ENCODE assay signal across 6 cellular contexts in the genomic region with DNA sequence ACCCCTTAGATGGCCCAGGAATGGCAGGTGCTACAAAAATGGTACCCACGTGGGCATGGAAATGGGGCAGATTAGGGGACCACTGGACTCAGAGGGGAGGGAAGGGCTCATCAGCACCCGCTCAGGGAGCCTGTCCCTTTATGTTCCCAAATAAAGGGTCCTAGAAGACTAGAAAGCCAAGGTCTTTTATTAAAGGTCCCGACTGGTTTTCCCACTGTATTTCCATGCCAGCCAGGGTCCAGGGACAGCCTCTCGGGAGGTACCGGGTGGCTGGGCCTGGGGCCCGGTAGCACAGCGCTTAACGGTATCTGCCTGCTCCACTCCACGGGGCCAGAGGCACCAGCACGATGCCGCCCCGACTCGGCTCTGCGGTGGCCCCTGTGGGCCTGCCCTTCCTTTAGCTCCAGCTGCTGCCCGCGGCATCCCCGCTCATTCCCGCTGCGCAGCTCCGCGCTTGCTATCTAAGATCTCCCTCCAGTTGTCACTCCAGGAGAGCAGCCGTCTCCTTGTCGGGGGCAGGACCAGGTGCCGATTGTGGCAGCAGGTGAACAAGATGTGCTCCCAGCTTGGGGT. TPM values are rescaled to one million over a fixed set of nuclear protein-coding genes. Genes with fewer than 3 reads are reported as not detected.
A peak's percentile ranks its signal among the peaks of the same experiment; 100 is the strongest.
DNase-seq lines count a peak whose midpoint lies in the region; ATAC-seq, FAIRE-seq and TF ChIP-seq lines count a peak whose summit lies in the region.

No MANE protein-coding gene starts in this region.

- H3K9me3 ChIP-seq in HEK293 (ENCODE audit: control insufficient read depth, insufficient read depth, low read depth, low read length) (no peaks in the 10 kb centered on the region), K562 (replicated peaks; ENCODE audit: control insufficient read depth, insufficient read depth, low read depth, low read length) (no peaks in the 10 kb centered on the region), neutrophil (no peaks in the 10 kb centered on the region)

- TSS peak; percentile 61 for BruUV-seq in K562 (replicated peaks; lab: Mats Ljungman, UMichigan)

- TF ChIP-seq CTCF in HEK293 (tag by site-specific recombination; IDR thresholded peaks at IDR 0.05) (no peak), K562 (IDR thresholded peaks at IDR 0.05 in 2 of 3, conservative IDR thresholded peaks at IDR 0.05 in 1 of 3; ENCODE audit: insufficient read depth in 2 of 3, low read depth in 1 of 3, low read length in 3 of 3) (no peak), neutrophil (IDR thresholded peaks at IDR 0.05) (no peak)

- TF ChIP-seq EP300 in K562 (IDR thresholded peaks at IDR 0.05; ENCODE audit: low read length), result no peak

- POLR2A ChIA-PET in HEK293 (lab: Yijun Ruan, JAX) (interaction anchor here (0.5 to 3.9 kb wide), 14 partner anchors 8 to 257 kb away, joined by 3 to 20 read pairs (median 4); a partner anchor contains a TSS), K562 (lab: Yijun Ruan, JAX) (interaction anchor here (0.6 to 5.6 kb wide), 7 partner anchors 9 to 132 kb away, joined by 3 to 51 read pairs (median 3); a partner anchor contains a TSS)

- peak overlapping the region; percentile 80 for H3K4me2 ChIP-seq in K562 (ENCODE audit: insufficient read depth, low read length)

- peaks cover 6 to 34% of the 10 kb centered on the region in 2 experiments for H3K36me3 ChIP-seq in HEK293 (ENCODE audit: control insufficient read depth in 2 of 2, insufficient read depth in 1 of 2, low read length in 2 of 2)
- peaks cover 28% of the 10 kb centered on the region; the same call in 2 of the 3 replicates for H3K36me3 ChIP-seq in K562 (ENCODE audit: control insufficient read depth, insufficient read depth, low read length)
- H3K36me3 ChIP-seq in neutrophil, result peaks cover 35% of the 10 kb centered on the region

- in situ Hi-C loops in K562 (cut with MboI), result no loop called here

- H3K27me3 ChIP-seq in K562 (ENCODE audit: control insufficient read depth in 2 of 2, insufficient read depth in 2 of 2, low read length in 2 of 2) (no peaks in the 10 kb centered on the region), neutrophil (no peaks in the 10 kb centered on the region)

- TF ChIP-seq RAD21 in K562 (CRISPR knock-in tag; conservative IDR thresholded peaks at IDR 0.05 in 1 of 2, IDR thresholded peaks at IDR 0.05 in 1 of 2), result no peak

- H3K4me3 ChIP-seq in HEK293 (ENCODE audit: low read depth, low read length) (peak overlapping the region; percentile 61; the same call in 1 of the 2 replicates), K562 (peak overlapping the region; percentile 90), neutrophil (ENCODE audit: low read depth in 1 of 2, low read length in 1 of 2) (peak overlapping the region in 1 of 2 experiments; percentile 93)

- no peak for FAIRE-seq in K562 (lab: Jason Lieb, UNC)

- no peaks in the 10 kb centered on the region for H3K9me1 ChIP-seq in K562 (ENCODE audit: control insufficient read depth, insufficient read depth, low read length)

- H3K79me2 ChIP-seq in K562 (ENCODE audit: control insufficient read depth, insufficient read depth, low read length), result peaks cover 34% of the 10 kb centered on the region

- H4K20me1 ChIP-seq in K562 (replicated peaks; ENCODE audit: control insufficient read depth, insufficient read depth, low read length), result peaks cover 6% of the 10 kb centered on the region; the same call in 1 of the 2 replicates

- no peak for ATAC-seq in K562

- H3K9ac ChIP-seq in K562 (ENCODE audit: insufficient read depth in 1 of 2, low read depth in 2 of 2, low read length in 2 of 2), result peak overlapping the region; percentile 88 to 99; a peak in 3 of 4 replicates

- CTCF ChIA-PET in HEK293 (lab: Yijun Ruan, JAX), result interaction anchor here (0.6 to 4.3 kb wide), 19 partner anchors 7 to 1540 kb away, joined by 3 to 86 read pairs (median 4); a partner anchor contains a TSS
- CTCF ChIA-PET in K562 (lab: Yijun Ruan, JAX; ENCODE audit: low intra/inter-chr PET ratio), result interaction anchor here (1.0 to 1.6 kb wide), 6 partner anchors 15 to 168 kb away, joined by 3 to 7 read pairs (median 4); a partner anchor contains a TSS

- WGBS in K562 (ENCODE audit: insufficient coverage, low coverage, missing lambda C conversion rate), result 34% methylated on average over 23 of the region's 24 CpGs

- H3K4me1 ChIP-seq in HEK293 (ENCODE audit: control insufficient read depth, insufficient read depth, low read length) (peaks cover 3% of the 10 kb centered on the region; the same call in 1 of the 2 replicates), K562 (replicated peaks in 1 of 2; ENCODE audit: control insufficient read depth in 2 of 2, insufficient read depth in 2 of 2, low read length in 2 of 2) (peaks cover 18 to 40% of the 10 kb centered on the region in 2 experiments), neutrophil (ENCODE audit: control insufficient read depth in 1 of 2, insufficient read depth in 1 of 2, low read depth in 1 of 2, low read length in 1 of 2) (peaks cover 38 to 46% of the 10 kb centered on the region in 2 experiments)

- intact Hi-C loops in K562 (cut with micrococcal nuclease), result loop anchor here (2.0 to 5.0 kb wide), 2 partner anchors 52 to 69 kb away; a partner anchor contains a TSS

- peak overlapping the region; percentile 5; the same call in 1 of the 2 replicates for H3K27ac ChIP-seq in HEK293 (ENCODE audit: extremely low read depth, low read depth, low read length)
- peak overlapping the region; percentile 90; the same call in 1 of the 3 replicates for H3K27ac ChIP-seq in K562 (ENCODE audit: extremely low read depth, low read depth, low read length)
- peak overlapping the region; percentile 79 for H3K27ac ChIP-seq in neutrophil

- DNase-seq in K562 (ENCODE audit: extremely low read depth in 1 of 4, low spot score in 3 of 4) (peak in 2 of 4 experiments; percentile 31 to 45), middle frontal gyrus (ENCODE audit: extremely low spot score, low spot score) (no peak), NCI-H226 (no peak), globus pallidus (ENCODE audit: low spot score) (no peak)

- 0 out of 2 replicates have a peak, but pooled peaks have one; percentile 28 for TF ChIP-seq POLR2A in K562 (conservative IDR thresholded peaks at IDR 0.05)

- H2AFZ ChIP-seq in K562 (ENCODE audit: low read depth, low read length), result no peak overlapping the region

RNA-seq across cellular contexts. Expression of a gene that starts 1.4 kb away (rescaled TPM):
- 23.9 and 63.5 TPM in 2 replicates for total RNA-seq in K562 (2011; cell fraction: chromatin; rRNA removed; ENCODE audit: low replicate concordance)
- total RNA-seq in K562 (2011; cell fraction: nucleolus; rRNA removed), result 83.5 and 103 TPM in 2 replicates
- 34.3 and 56.2 TPM in 2 replicates for total RNA-seq in K562 (2011; cell fraction: nucleoplasm; rRNA removed)
- total RNA-seq in K562 (2014; rRNA removed), result 150 and 205 TPM in 2 replicates
- 21.5 and 31.6 TPM in 2 replicates for total RNA-seq in K562 (2014; rRNA removed; fragmentation: Illumina TruSeq; extraction: Trizol)
- total RNA-seq in K562 (2015; rRNA removed; fragmentation: Illumina TruSeq; extraction: Trizol), result 55.3 and 56.6 TPM in 2 replicates
- 94.3 and 95.0 TPM in 2 replicates for total RNA-seq in K562 (2021)
- polyA plus RNA-seq in K562 (2011; rRNA removed), result 45.0 and 55.6 TPM in 2 replicates
- polyA plus RNA-seq in K562 (2011; cell fraction: cytosol; rRNA removed), result 71.8 and 135 TPM in 2 replicates
- 170 and 227 TPM in 2 replicates for polyA plus RNA-seq in K562 (2011; cell fraction: nucleus; rRNA removed)
- polyA plus RNA-seq in K562 (2012), result 54.2 and 75.4 TPM in 2 replicates
- polyA plus RNA-seq in K562 (2014; fragmentation: Illumina TruSeq; extraction: Trizol), result 31.0 and 40.2 TPM in 2 replicates
- 1 to 10 TPM; 2.9 to 5.0 TPM for polyA plus RNA-seq in K562 (2014; fragmentation: Nextera tagmentation; extraction: Ambion mirVana)
- 167 and 175 TPM in 2 replicates for polyA plus RNA-seq in K562 (2014; rRNA removed)
- 6.2 and 7.8 TPM in 2 replicates for polyA minus RNA-seq in K562 (2011; rRNA and poly(A)+ RNA removed)
- 10.3 and 17.4 TPM in 2 replicates for polyA minus RNA-seq in K562 (2011; cell fraction: cytosol; rRNA and poly(A)+ RNA removed)
- 41.6 and 46.9 TPM in 2 replicates for polyA minus RNA-seq in K562 (2011; cell fraction: nucleus; rRNA and poly(A)+ RNA removed)

RNA-seq across cellular contexts. Expression of a gene that starts 20.4 kb away (rescaled TPM):
- 16.9 and 36.5 TPM in 2 replicates for total RNA-seq in K562 (2011; cell fraction: chromatin; rRNA removed; ENCODE audit: low replicate concordance)
- 20.5 and 25.8 TPM in 2 replicates for total RNA-seq in K562 (2011; cell fraction: nucleolus; rRNA removed)
- total RNA-seq in K562 (2011; cell fraction: nucleoplasm; rRNA removed), result 16.9 and 19.5 TPM in 2 replicates
- total RNA-seq in K562 (2014; rRNA removed) (5.9 and 10.2 TPM in 2 replicates), K562 (2014; rRNA removed; fragmentation: Illumina TruSeq; extraction: Trizol) (4.1 and 5.1 TPM in 2 replicates), K562 (2015; rRNA removed; fragmentation: Illumina TruSeq; extraction: Trizol) (9.5 and 10.1 TPM in 2 replicates), K562 (2021) (15.2 TPM in 2 replicates)
- polyA plus RNA-seq in K562 (2011; rRNA removed) (3.9 and 8.0 TPM in 2 replicates), K562 (2014; fragmentation: Illumina TruSeq; extraction: Trizol) (8.7 and 12.7 TPM in 2 replicates), K562 (2014; fragmentation: Nextera tagmentation; extraction: Ambion mirVana) (1 to 10 TPM; 1.4 to 2.8 TPM), K562 (2014; rRNA removed) (5.9 and 8.9 TPM in 2 replicates)
- 9.1 and 13.1 TPM in 2 replicates for polyA plus RNA-seq in K562 (2011; cell fraction: cytosol; rRNA removed)
- 8.4 and 8.7 TPM in 2 replicates for polyA plus RNA-seq in K562 (2011; cell fraction: nucleus; rRNA removed)
- 15.4 and 16.8 TPM in 2 replicates for polyA plus RNA-seq in K562 (2012)
- 8.0 and 8.3 TPM in 2 replicates for polyA minus RNA-seq in K562 (2011; rRNA and poly(A)+ RNA removed)
- 8.3 and 9.9 TPM in 2 replicates for polyA minus RNA-seq in K562 (2011; cell fraction: cytosol; rRNA and poly(A)+ RNA removed)
- 6.9 and 11.7 TPM in 2 replicates for polyA minus RNA-seq in K562 (2011; cell fraction: nucleus; rRNA and poly(A)+ RNA removed)

RNA-seq across cellular contexts. Expression of a gene that starts 24.2 kb away (rescaled TPM):
- 60.0 and 81.0 TPM in 2 replicates for total RNA-seq in K562 (2011; cell fraction: chromatin; rRNA removed; ENCODE audit: low replicate concordance)
- 77.1 and 90.4 TPM in 2 replicates for total RNA-seq in K562 (2011; cell fraction: nucleolus; rRNA removed)
- total RNA-seq in K562 (2011; cell fraction: nucleoplasm; rRNA removed), result 68.9 and 75.0 TPM in 2 replicates
- total RNA-seq in K562 (2014; rRNA removed) (131 and 132 TPM in 2 replicates), K562 (2014; rRNA removed; fragmentation: Illumina TruSeq; extraction: Trizol) (168 and 185 TPM in 2 replicates), K562 (2015; rRNA removed; fragmentation: Illumina TruSeq; extraction: Trizol) (290 and 292 TPM in 2 replicates), K562 (2021) (243 and 245 TPM in 2 replicates)
- polyA plus RNA-seq in K562 (2011; rRNA removed) (54.0 and 56.7 TPM in 2 replicates), K562 (2014; fragmentation: Illumina TruSeq; extraction: Trizol) (276 and 277 TPM in 2 replicates), K562 (2014; fragmentation: Nextera tagmentation; extraction: Ambion mirVana) (10 to 100 TPM; 67.8 to 77.7 TPM), K562 (2014; rRNA removed) (144 and 237 TPM in 2 replicates)
- polyA plus RNA-seq in K562 (2011; cell fraction: cytosol; rRNA removed), result 112 and 122 TPM in 2 replicates
- 68.8 and 82.6 TPM in 2 replicates for polyA plus RNA-seq in K562 (2011; cell fraction: nucleus; rRNA removed)
- 165 and 353 TPM in 2 replicates for polyA plus RNA-seq in K562 (2012)
- 46.8 and 55.1 TPM in 2 replicates for polyA minus RNA-seq in K562 (2011; rRNA and poly(A)+ RNA removed)
- polyA minus RNA-seq in K562 (2011; cell fraction: cytosol; rRNA and poly(A)+ RNA removed), result 131 and 146 TPM in 2 replicates
- polyA minus RNA-seq in K562 (2011; cell fraction: nucleus; rRNA and poly(A)+ RNA removed), result 35.1 and 49.8 TPM in 2 replicates

RNA-seq across cellular contexts. Expression of a gene that starts 42.4 kb away (rescaled TPM):
- 3.1 and 9.9 TPM in 2 replicates for total RNA-seq in K562 (2011; cell fraction: chromatin; rRNA removed; ENCODE audit: low replicate concordance)
- 6.2 and 7.8 TPM in 2 replicates for total RNA-seq in K562 (2011; cell fraction: nucleolus; rRNA removed)
- 3.5 and 5.4 TPM in 2 replicates for total RNA-seq in K562 (2011; cell fraction: nucleoplasm; rRNA removed)
- total RNA-seq in K562 (2014; rRNA removed) (0.65 and 1.1 TPM in 2 replicates), K562 (2014; rRNA removed; fragmentation: Illumina TruSeq; extraction: Trizol) (0.64 and 0.65 TPM in 2 replicates), K562 (2015; rRNA removed; fragmentation: Illumina TruSeq; extraction: Trizol) (0.33 and 0.75 TPM in 2 replicates), K562 (2021) (2.6 and 3.1 TPM in 2 replicates)
- polyA plus RNA-seq in K562 (2011; rRNA removed) (1.2 and 1.8 TPM in 2 replicates), K562 (2014; fragmentation: Illumina TruSeq; extraction: Trizol) (0.91 and 1.8 TPM in 2 replicates), K562 (2014; fragmentation: Nextera tagmentation; extraction: Ambion mirVana) (under 1 TPM; 0.06 to 0.11 TPM), K562 (2014; rRNA removed) (1.8 and 2.4 TPM in 2 replicates)
- 2.0 and 4.5 TPM in 2 replicates for polyA plus RNA-seq in K562 (2011; cell fraction: cytosol; rRNA removed)
- 8.3 and 12.8 TPM in 2 replicates for polyA plus RNA-seq in K562 (2011; cell fraction: nucleus; rRNA removed)
- 1.1 and 4.0 TPM in 2 replicates for polyA plus RNA-seq in K562 (2012)
- 0.63 and 0.88 TPM in 2 replicates for polyA minus RNA-seq in K562 (2011; rRNA and poly(A)+ RNA removed)
- polyA minus RNA-seq in K562 (2011; cell fraction: cytosol; rRNA and poly(A)+ RNA removed), result 2.2 and 2.7 TPM in 2 replicates
- polyA minus RNA-seq in K562 (2011; cell fraction: nucleus; rRNA and poly(A)+ RNA removed), result 2.2 and 2.4 TPM in 2 replicates

RNA-seq across cellular contexts. Expression of a gene that starts 52.6 kb away (rescaled TPM):
- 15.8 and 22.4 TPM in 2 replicates for total RNA-seq in K562 (2011; cell fraction: chromatin; rRNA removed; ENCODE audit: low replicate concordance)
- 14.9 and 18.3 TPM in 2 replicates for total RNA-seq in K562 (2011; cell fraction: nucleolus; rRNA removed)
- 30.7 and 43.9 TPM in 2 replicates for total RNA-seq in K562 (2011; cell fraction: nucleoplasm; rRNA removed)
- total RNA-seq in K562 (2014; rRNA removed), result 170 and 203 TPM in 2 replicates
- 379 and 441 TPM in 2 replicates for total RNA-seq in K562 (2014; rRNA removed; fragmentation: Illumina TruSeq; extraction: Trizol)
- 361 and 419 TPM in 2 replicates for total RNA-seq in K562 (2015; rRNA removed; fragmentation: Illumina TruSeq; extraction: Trizol)
- 511 and 520 TPM in 2 replicates for total RNA-seq in K562 (2021)
- 414 and 505 TPM in 2 replicates for polyA plus RNA-seq in K562 (2011; rRNA removed)
- polyA plus RNA-seq in K562 (2011; cell fraction: cytosol; rRNA removed), result 43.5 and 104 TPM in 2 replicates
- polyA plus RNA-seq in K562 (2011; cell fraction: nucleus; rRNA removed), result 60.3 and 118 TPM in 2 replicates
- 290 and 393 TPM in 2 replicates for polyA plus RNA-seq in K562 (2012)
- polyA plus RNA-seq in K562 (2014; fragmentation: Illumina TruSeq; extraction: Trizol), result 233 and 262 TPM in 2 replicates
- polyA plus RNA-seq in K562 (2014; fragmentation: Nextera tagmentation; extraction: Ambion mirVana), result 100 to 1,000 TPM; 570 to 733 TPM
- polyA plus RNA-seq in K562 (2014; rRNA removed), result 157 and 222 TPM in 2 replicates
- polyA minus RNA-seq in K562 (2011; rRNA and poly(A)+ RNA removed), result 133 and 157 TPM in 2 replicates
- polyA minus RNA-seq in K562 (2011; cell fraction: cytosol; rRNA and poly(A)+ RNA removed), result 208 and 214 TPM in 2 replicates
- 9.2 and 28.8 TPM in 2 replicates for polyA minus RNA-seq in K562 (2011; cell fraction: nucleus; rRNA and poly(A)+ RNA removed)

Comparison
In these comparisons a context has a peak if more than half of its experiments do, and no peak if none do; other contexts are left out.
1. H3K27ac ChIP-seq: peak in every context shown above with its lines; median percentile 90 in K562; 79 in neutrophil; 5 in HEK293.